ENCODE assay signal across 22 cellular contexts in the genomic region with DNA sequence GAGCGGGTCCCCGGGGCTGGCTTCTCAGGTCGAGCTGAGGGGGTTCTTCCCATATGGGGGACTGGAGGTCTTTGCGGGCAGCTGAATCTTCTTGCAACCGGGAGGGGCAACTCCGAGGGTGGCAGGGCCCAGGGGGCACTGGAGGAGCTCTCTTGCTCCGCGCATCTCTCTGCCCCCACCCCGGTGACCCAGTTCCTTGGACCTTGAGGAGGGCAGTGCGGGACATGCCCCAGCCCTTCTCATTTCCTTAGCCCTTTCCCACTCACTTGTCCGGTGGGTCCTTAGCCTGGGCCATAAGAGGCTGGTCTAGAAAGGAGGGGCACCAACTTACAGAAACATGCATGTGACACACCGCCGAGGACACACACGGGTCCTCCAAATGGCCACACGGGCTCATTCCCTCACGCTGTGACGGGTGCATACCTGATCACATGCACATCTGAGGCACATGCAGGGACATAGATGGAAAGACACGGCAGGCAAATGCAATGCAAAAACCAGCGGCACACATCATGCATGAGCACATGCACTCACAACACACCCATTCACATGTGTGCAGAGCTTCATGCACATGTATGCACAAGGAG. TPM values are rescaled to one million over a fixed set of nuclear protein-coding genes. Genes with fewer than 3 reads are reported as not detected.
A peak's percentile ranks its signal among the peaks of the same experiment; 100 is the strongest.
DNase-seq lines count a peak whose midpoint lies in the region; ATAC-seq, FAIRE-seq and TF ChIP-seq lines count a peak whose summit lies in the region.
"Had no signal": no experiment of that assay in that cellular context is flagged by ENCODE, and none has a peak within 500 bp of the region (broad histone marks: within the 10 kb centered on the region; RNA-seq: fewer than 3 reads in every experiment).

No MANE protein-coding gene starts in this region.

- no peak overlapping the region for H3K4ac ChIP-seq in trophoblast cell (ENCODE audit: low read depth, low read length)

- H3K9ac ChIP-seq in SK-N-SH, result no peak overlapping the region
- H3K9ac ChIP-seq in Karpas-422 (ENCODE audit: low read length), result no peak overlapping the region
- no peak overlapping the region for H3K9ac ChIP-seq in trophoblast cell (ENCODE audit: low read length)

- no peak overlapping the region for H2BK120ac ChIP-seq in trophoblast cell (ENCODE audit: insufficient read depth, low read length, poor library complexity)

- no peak overlapping the region for H4K8ac ChIP-seq in trophoblast cell (ENCODE audit: low read depth, low read length)

- H3K27me3 ChIP-seq in SK-N-SH (ENCODE audit: insufficient read depth) (peaks cover 5% of the 10 kb centered on the region; the same call in 1 of the 2 replicates), Karpas-422 (ENCODE audit: low read length) (no peaks in the 10 kb centered on the region), bronchial epithelial cell (ENCODE audit: control insufficient read depth, insufficient read depth, low read length) (peaks cover 13% of the 10 kb centered on the region), trophoblast cell (ENCODE audit: insufficient read depth, low read length) (peaks cover 9% of the 10 kb centered on the region)
- H3K27me3 ChIP-seq in CD8-positive, alpha-beta T cell (ENCODE audit: insufficient read depth, low read length), result peaks cover 13% of the 10 kb centered on the region

- no peak overlapping the region; a peak in 1 of 4 replicates for H3K4me3 ChIP-seq in SK-N-SH (ENCODE audit: low read depth in 2 of 2, low read length in 1 of 2)
- H3K4me3 ChIP-seq in Karpas-422 (ENCODE audit: low read length), result no peak overlapping the region
- H3K4me3 ChIP-seq in bronchial epithelial cell (ENCODE audit: low read depth, low read length), result no peak overlapping the region
- no peak overlapping the region for H3K4me3 ChIP-seq in trophoblast cell (ENCODE audit: low read depth, low read length)
- H3K4me3 ChIP-seq in CD8-positive, alpha-beta T cell (ENCODE audit: low read depth, low read length), result no peak overlapping the region
- H3K4me3 ChIP-seq: gastrocnemius medialis, lung had no signal

- no peaks in the 10 kb centered on the region for H3K9me2 ChIP-seq in SK-N-SH
- H3K9me2 ChIP-seq in Karpas-422 (replicated peaks; ENCODE audit: insufficient read depth, low read length), result no peaks in the 10 kb centered on the region

- H3K9me3 Mint-ChIP-seq in CD8-positive, alpha-beta T cell, result no peaks in the 10 kb centered on the region
- H3K9me3 Mint-ChIP-seq: CD4-positive, alpha-beta T cell; stimulated activated naive B cell treated with anti-CD40 and anti-IgM and Interleukin-4, amounts not matched to agents 10 μg/mL and 1 μg/mL and 100 μg/mL, for 72 hours had no signal

- no peaks in the 10 kb centered on the region for H3F3A ChIP-seq in SK-N-SH (replicated peaks; ENCODE audit: insufficient read depth)

- H3K36me3 Mint-ChIP-seq in CD8-positive, alpha-beta T cell, result no peaks in the 10 kb centered on the region

- H2BK5ac ChIP-seq in trophoblast cell (ENCODE audit: low read depth, low read length, poor library complexity), result no peak overlapping the region

- CTCF ChIA-PET in SK-N-SH (lab: Yijun Ruan, JAX), result interaction anchor here (0.9 to 9.0 kb wide), 9 partner anchors 10 to 485 kb away, joined by 3 to 46 read pairs (median 4); partner anchors contain the start of genes AZIN2 and FNDC5
- CTCF ChIA-PET in GM10248 (lab: Yijun Ruan, JAX), result interaction anchor here (0.9 to 3.7 kb wide), 5 partner anchors 10 to 143 kb away, joined by 3 to 28 read pairs (median 4); no protein-coding TSS in a partner anchor
- CTCF ChIA-PET in CD8-positive, alpha-beta T cell (lab: Charles Lee), result interaction anchor here (0.5 to 1.4 kb wide), 2 partner anchors 14 to 19 kb away, joined by 3 to 5 read pairs; no protein-coding TSS in a partner anchor

- 16% methylated on average over 15 of the region's 19 CpGs for WGBS in SK-N-SH (ENCODE audit: low lambda C conversion rate)
- no CpG with 5 or more reads among the region's 19 CpGs for WGBS in trophoblast cell (ENCODE audit: extremely low coverage, insufficient coverage, insufficient read length)

- no peak overlapping the region for H3K14ac ChIP-seq in trophoblast cell (ENCODE audit: low read length)

- intact Hi-C loops in CD8-positive, alpha-beta T cell (cut with DNase I, micrococcal nuclease), result no loop called here

- DNase-seq in SK-N-SH (no peak), Karpas-422 (no peak), bronchial epithelial cell (ENCODE audit: low read depth) (no peak), trophoblast cell (no peak), GM10248 (ENCODE audit: extremely low spot score) (no peak)
- no peak for DNase-seq in CD8-positive, alpha-beta T cell
- DNase-seq: DMS153; effector CD8-positive, alpha-beta T cell; gastrocnemius medialis; NCI-H2081; NCI-H510A treated with DMSO at 0.1 percent for 48 hours; small intestine; stimulated activated naive B cell treated with anti-CD40 and anti-IgM and Interleukin-4, amounts not matched to agents 10 μg/mL and 1 μg/mL and 100 μg/mL, for 72 hours; SW 1271 had no signal

- H2AFZ ChIP-seq in SK-N-SH (ENCODE audit: low read depth) (no peak overlapping the region), Karpas-422 (ENCODE audit: low read length) (no peak overlapping the region), trophoblast cell (ENCODE audit: insufficient read depth, low read length, poor library complexity) (no peak overlapping the region)

- POLR2A ChIA-PET in SK-N-SH (lab: Yijun Ruan, JAX) (interaction anchor here (0.7 kb wide), 1 partner anchor 195 kb away, joined by 3 read pairs; no protein-coding TSS in a partner anchor), GM10248 (lab: Yijun Ruan, JAX) (no interaction called here)
- POLR2A ChIA-PET in CD8-positive, alpha-beta T cell (lab: Charles Lee), result no interaction called here

- H2BK12ac ChIP-seq in trophoblast cell (ENCODE audit: low read length), result no peak overlapping the region

- no peak overlapping the region for H4K12ac ChIP-seq in trophoblast cell (ENCODE audit: low read depth, low read length)

- no peak overlapping the region for H3K23ac ChIP-seq in trophoblast cell (ENCODE audit: low read length)

- no peak overlapping the region for H3K4me3 Mint-ChIP-seq in CD8-positive, alpha-beta T cell
- H3K4me3 Mint-ChIP-seq: activated CD8-positive, alpha-beta T cell treated with anti-CD3 and anti-CD28 coated beads, Interleukin-2, amount 10 ng/mL, durations not matched to agents 7 days and 5 days; CD4-positive, alpha-beta T cell; stimulated activated naive B cell treated with anti-CD40 and anti-IgM and Interleukin-4, amounts not matched to agents 10 μg/mL and 1 μg/mL and 100 μg/mL, for 72 hours had no signal

- TF ChIP-seq RAD21 in SK-N-SH (IDR thresholded peaks at IDR 0.05; ENCODE audit: low read length), result no peak

- H3K18ac ChIP-seq in trophoblast cell (ENCODE audit: low read length), result no peak overlapping the region

- no peak overlapping the region for H2AK5ac ChIP-seq in trophoblast cell (ENCODE audit: low read length)

- peaks cover 8% of the 10 kb centered on the region for H3K4me1 Mint-ChIP-seq in CD8-positive, alpha-beta T cell (ENCODE audit: low read depth)

- FAIRE-seq in bronchial epithelial cell (lab: Jason Lieb, UNC), result peak; percentile 18
- FAIRE-seq: GM12892, small intestine had no signal

- H3K27ac ChIP-seq in SK-N-SH (ENCODE audit: low read depth in 2 of 2, low read length in 1 of 2) (no peak overlapping the region), Karpas-422 (ENCODE audit: low read length) (no peak overlapping the region), trophoblast cell (ENCODE audit: low read depth, low read length) (no peak overlapping the region)
- no peak overlapping the region for H3K27ac ChIP-seq in CD8-positive, alpha-beta T cell (ENCODE audit: low read depth, low read length)
- H3K27ac ChIP-seq: gastrocnemius medialis had no signal

- TF ChIP-seq EP300 in SK-N-SH (IDR thresholded peaks at IDR 0.05; ENCODE audit: borderline replicate concordance in 1 of 2, low read depth in 1 of 2, low read length in 1 of 2), result no peak

- H4K20me1 ChIP-seq in SK-N-SH (ENCODE audit: insufficient read depth) (0 out of 2 replicates have a peak, but pooled peaks cover 4% of the 10 kb centered on the region), Karpas-422 (ENCODE audit: insufficient read depth, low read depth, low read length) (0 out of 2 replicates have a peak, but pooled peaks cover 20% of the 10 kb centered on the region)

- H4K91ac ChIP-seq in trophoblast cell (ENCODE audit: low read depth, low read length), result no peak overlapping the region

- peaks cover 63% of the 10 kb centered on the region for H3K27me3 Mint-ChIP-seq in CD8-positive, alpha-beta T cell (ENCODE audit: low read depth)

- H3K27ac Mint-ChIP-seq in CD8-positive, alpha-beta T cell, result no peak overlapping the region
- H3K27ac Mint-ChIP-seq: activated CD8-positive, alpha-beta T cell treated with anti-CD3 and anti-CD28 coated beads, Interleukin-2, amount 10 ng/mL, durations not matched to agents 7 days and 5 days; CD4-positive, alpha-beta T cell; stimulated activated naive B cell treated with anti-CD40 and anti-IgM and Interleukin-4, amounts not matched to agents 10 μg/mL and 1 μg/mL and 100 μg/mL, for 72 hours had no signal

- H3K4me1 ChIP-seq in SK-N-SH (ENCODE audit: control insufficient read depth in 1 of 2, insufficient read depth in 2 of 2, low read depth in 1 of 2, low read length in 1 of 2) (peaks cover 0 to 8% of the 10 kb centered on the region in 2 experiments; a peak in 2 of 4 replicates), Karpas-422 (ENCODE audit: low read length) (peaks cover 10% of the 10 kb centered on the region), trophoblast cell (ENCODE audit: control insufficient read depth in 1 of 2, insufficient read depth in 2 of 2, low read length in 2 of 2) (peaks cover 0 to 2% of the 10 kb centered on the region in 2 experiments)
- no peaks in the 10 kb centered on the region for H3K4me1 ChIP-seq in CD8-positive, alpha-beta T cell (ENCODE audit: insufficient read depth, low read length)

- H3K4me2 ChIP-seq in SK-N-SH, result peak overlapping the region; percentile 67; the same call in 1 of the 2 replicates
- peak overlapping the region; percentile 32 for H3K4me2 ChIP-seq in Karpas-422 (ENCODE audit: low read depth, low read length, poor library complexity, severe bottlenecking)
- H3K4me2 ChIP-seq in trophoblast cell (ENCODE audit: low read length), result peak overlapping the region; percentile 58

- H3K36me3 ChIP-seq in SK-N-SH (replicated peaks in 1 of 2; ENCODE audit: control insufficient read depth in 1 of 2, insufficient read depth in 2 of 2, low read length in 1 of 2), result no peaks in the 10 kb centered on the region
- no peaks in the 10 kb centered on the region for H3K36me3 ChIP-seq in Karpas-422 (ENCODE audit: insufficient read depth, low read length)
- no peaks in the 10 kb centered on the region for H3K36me3 ChIP-seq in bronchial epithelial cell (ENCODE audit: control insufficient read depth, insufficient read depth, low read length)
- H3K36me3 ChIP-seq in trophoblast cell (ENCODE audit: control insufficient read depth in 1 of 2, insufficient read depth in 2 of 2, low read length in 2 of 2), result no peaks in the 10 kb centered on the region
- H3K36me3 ChIP-seq in CD8-positive, alpha-beta T cell (ENCODE audit: insufficient read depth, low read length), result no peaks in the 10 kb centered on the region
- H3K36me3 ChIP-seq: gastrocnemius medialis had no signal

- ATAC-seq in SK-N-SH treated with all-trans-retinoic acid at 6 μM for 48 hours (no peak; the same call in 2 of the 3 replicates), HG03139 (IDR thresholded peaks at IDR 0.05; ENCODE audit: unreplicated experiment) (no peak)
- no peak for ATAC-seq in CD8-positive, alpha-beta T cell

- no peaks in the 10 kb centered on the region for H3K79me2 ChIP-seq in SK-N-SH (ENCODE audit: insufficient read depth)
- H3K79me2 ChIP-seq in Karpas-422 (ENCODE audit: low read length), result no peaks in the 10 kb centered on the region
- no peaks in the 10 kb centered on the region for H3K79me2 ChIP-seq in trophoblast cell (ENCODE audit: control insufficient read depth, insufficient read depth, low read length, poor library complexity)

- TF ChIP-seq CTCF in SK-N-SH (IDR thresholded peaks at IDR 0.05), result no peak
- TF ChIP-seq CTCF in bronchial epithelial cell (IDR thresholded peaks at IDR 0.05; ENCODE audit: insufficient read depth, low read length, severe bottlenecking), result no peak
- no peak for TF ChIP-seq CTCF in GM10248 (IDR thresholded peaks at IDR 0.05; ENCODE audit: control extremely low read depth, extremely low read depth, low read depth, missing control alignments)
- no peak for TF ChIP-seq CTCF in CD8-positive, alpha-beta T cell (IDR thresholded peaks at IDR 0.05)

- no peaks in the 10 kb centered on the region for H3K79me1 ChIP-seq in trophoblast cell (ENCODE audit: low read length)

- H3K9me3 ChIP-seq in SK-N-SH, result no peaks in the 10 kb centered on the region
- H3K9me3 ChIP-seq in Karpas-422 (ENCODE audit: low read length), result no peaks in the 10 kb centered on the region
- peaks cover 2% of the 10 kb centered on the region for H3K9me3 ChIP-seq in trophoblast cell (ENCODE audit: insufficient read depth, low read depth, low read length)
- H3K9me3 ChIP-seq in CD8-positive, alpha-beta T cell (ENCODE audit: low read length), result no peaks in the 10 kb centered on the region
- H3K9me3 ChIP-seq: gastrocnemius medialis had no signal

RNA-seq across cellular contexts. Expression of gene HPCA, which starts 0.6 kb away (rescaled TPM):
- polyA plus RNA-seq in SK-N-SH (2012; rRNA removed), result not detected in 2 replicates
- 0.01 and 0.14 TPM in 2 replicates for polyA plus RNA-seq in SK-N-SH (2012; cell fraction: cytosol; rRNA removed)
- polyA plus RNA-seq in SK-N-SH (2012; cell fraction: nucleus; rRNA removed), result 0.14 and 0.27 TPM in 2 replicates
- total RNA-seq in Karpas-422 (2014; rRNA removed; shearing (Covaris generic); ENCODE audit: low replicate concordance), result not detected in 2 replicates
- not detected in 2 replicates for total RNA-seq in bronchial epithelial cell
- polyA plus RNA-seq in trophoblast cell (2013), result 0.83 and 1.4 TPM in 2 replicates
- total RNA-seq in CD8-positive, alpha-beta T cell, result not detected
- total RNA-seq: activated CD8-positive, alpha-beta T cell treated with anti-CD3 and anti-CD28 coated beads, Interleukin-2, amount 10 ng/mL, durations not matched to agents 7 days and 5 days; CD4-positive, alpha-beta T cell; esophagus mucosa; gastrocnemius medialis; Right ventricle myocardium superior had no signal

RNA-seq across cellular contexts. Expression of gene TMEM54, which starts 14.3 kb away (rescaled TPM):
- polyA plus RNA-seq in SK-N-SH (2012; rRNA removed), result 54.5 and 66.6 TPM in 2 replicates
- 26.6 and 45.6 TPM in 2 replicates for polyA plus RNA-seq in SK-N-SH (2012; cell fraction: cytosol; rRNA removed)
- polyA plus RNA-seq in SK-N-SH (2012; cell fraction: nucleus; rRNA removed), result 21.9 and 32.8 TPM in 2 replicates
- 1.1 and 4.9 TPM in 2 replicates for total RNA-seq in Karpas-422 (2014; rRNA removed; shearing (Covaris generic); ENCODE audit: low replicate concordance)
- total RNA-seq in bronchial epithelial cell, result 112 and 167 TPM in 2 replicates
- polyA plus RNA-seq in trophoblast cell (2013), result 172 and 195 TPM in 2 replicates
- not detected for total RNA-seq in CD8-positive, alpha-beta T cell
- total RNA-seq: activated CD8-positive, alpha-beta T cell treated with anti-CD3 and anti-CD28 coated beads, Interleukin-2, amount 10 ng/mL, durations not matched to agents 7 days and 5 days; CD4-positive, alpha-beta T cell had no signal

RNA-seq across cellular contexts. Expression of gene FNDC5, which starts 16.2 kb away (rescaled TPM):
- 0.59 and 0.94 TPM in 2 replicates for polyA plus RNA-seq in SK-N-SH (2012; rRNA removed)
- polyA plus RNA-seq in SK-N-SH (2012; cell fraction: cytosol; rRNA removed), result 0.66 and 1.00 TPM in 2 replicates
- polyA plus RNA-seq in SK-N-SH (2012; cell fraction: nucleus; rRNA removed), result 2.2 and 2.5 TPM in 2 replicates
- not detected in 2 replicates for total RNA-seq in Karpas-422 (2014; rRNA removed; shearing (Covaris generic); ENCODE audit: low replicate concordance)
- not detected in 2 replicates for total RNA-seq in bronchial epithelial cell
- polyA plus RNA-seq in trophoblast cell (2013), result 1.1 and 1.3 TPM in 2 replicates
- total RNA-seq in CD8-positive, alpha-beta T cell, result not detected
- total RNA-seq: activated CD8-positive, alpha-beta T cell treated with anti-CD3 and anti-CD28 coated beads, Interleukin-2, amount 10 ng/mL, durations not matched to agents 7 days and 5 days; CD4-positive, alpha-beta T cell; esophagus mucosa had no signal

Comparison
In these comparisons a context has a peak if more than half of its experiments do, and no peak if none do; other contexts are left out.
1. RNA of gene TMEM54, which starts 14.3 kb away (total RNA-seq): 112 to 167 TPM in bronchial epithelial cell; 1.1 to 4.9 TPM in Karpas-422 and not detected in CD8-positive, alpha-beta T cell; every median in the first group is over 10 times any median in the second.
2. Peak in every context shown above with its lines, with median percentiles within 50 percentile points of each other: H3K4me2 ChIP-seq.